In genomic region chr1:39711359-39712340, GRCh38 we compare ENCODE assay signal across 1 cellular context.
TF ChIP-seq lines count a peak whose summit lies in the region.

No MANE protein-coding gene starts in this region.

TF ChIP-seq in K562, 482 proteins besides CTCF, POLR2A, EP300 and RAD21 (continued from another document and continues in another):
- 0 out of 2 replicates have a peak, but pooled peaks have one; percentile 20 for TF ChIP-seq HCFC1 (IDR thresholded peaks at IDR 0.05; ENCODE audit: low read depth, low read length)
- TF ChIP-seq DACH1 (IDR thresholded peaks at IDR 0.05; ENCODE audit: partially characterized antibody), result peak; percentile 29
- TF ChIP-seq LCOR (CRISPR knock-in tag; IDR thresholded peaks at IDR 0.05), result peak; percentile 85
- TF ChIP-seq HNRNPLL (IDR thresholded peaks at IDR 0.05; ENCODE audit: low read depth, low read length, poor library complexity, severe bottlenecking), result no peak
- TF ChIP-seq ZBTB26 (CRISPR knock-in tag; IDR thresholded peaks at IDR 0.05), result no peak
- TF ChIP-seq ZNF644 (tag; IDR thresholded peaks at IDR 0.05; ENCODE audit: low read depth), result peak; percentile 50; the same call in 1 of the 2 replicates
- TF ChIP-seq MAX (CRISPR knock-in tag; IDR thresholded peaks at IDR 0.05), result peak; percentile 45; the same call in 1 of the 2 replicates
- no peak for TF ChIP-seq ZBTB43 (CRISPR knock-in tag; IDR thresholded peaks at IDR 0.05)
- peak; percentile 93 for TF ChIP-seq SMARCE1 (IDR thresholded peaks at IDR 0.05)
- peak in 1 of 2 experiments; percentile 93; a peak in 3 of 4 replicates for TF ChIP-seq HDAC1 (IDR thresholded peaks at IDR 0.05)
- no peak for TF ChIP-seq E2F5 (CRISPR knock-in tag; IDR thresholded peaks at IDR 0.05)
- TF ChIP-seq VEZF1 (CRISPR knock-in tag; IDR thresholded peaks at IDR 0.05), result peak; percentile 58
- TF ChIP-seq MAFK (IDR thresholded peaks at IDR 0.05; ENCODE audit: low read length), result peak; percentile 86
- peak; percentile 84; the same call in 1 of the 2 replicates for TF ChIP-seq EHMT2 (IDR thresholded peaks at IDR 0.05)
- TF ChIP-seq GABPB1 (CRISPR knock-in tag; IDR thresholded peaks at IDR 0.05), result peak; percentile 34; the same call in 1 of the 2 replicates
- TF ChIP-seq DIDO1 (tag; IDR thresholded peaks at IDR 0.05; ENCODE audit: low read depth), result 0 out of 2 replicates have a peak, but pooled peaks have one; percentile 47
- TF ChIP-seq EWSR1 (IDR thresholded peaks at IDR 0.05; ENCODE audit: borderline replicate concordance, low read depth, partially characterized antibody), result no peak
- TF ChIP-seq TRIM28 (IDR thresholded peaks at IDR 0.05), result peak; percentile 87
- no peak for TF ChIP-seq NCOA4 (IDR thresholded peaks at IDR 0.05; ENCODE audit: partially characterized antibody)
- TF ChIP-seq SAP30 (IDR thresholded peaks at IDR 0.05; ENCODE audit: borderline replicate concordance, insufficient read depth, low read depth, low read length, poor library complexity, severe bottlenecking), result no peak
- peak; percentile 73; the same call in 1 of the 2 replicates for TF ChIP-seq PHB2 (IDR thresholded peaks at IDR 0.05; ENCODE audit: low read depth)
- TF ChIP-seq MED1 (CRISPR knock-in tag; IDR thresholded peaks at IDR 0.05; ENCODE audit: borderline replicate concordance), result no peak
- TF ChIP-seq STAG1 (CRISPR knock-in tag; IDR thresholded peaks at IDR 0.05; ENCODE audit: borderline replicate concordance), result no peak
- no peak for TF ChIP-seq TFE3 (CRISPR knock-in tag; IDR thresholded peaks at IDR 0.05)
- TF ChIP-seq ZC3H11A (IDR thresholded peaks at IDR 0.05; ENCODE audit: low read depth, low read length), result no peak; the same call in 1 of the 2 replicates
- no peak for TF ChIP-seq ZHX1 (conservative IDR thresholded peaks at IDR 0.05; ENCODE audit: low read length)
- TF ChIP-seq ZNF280B (CRISPR knock-in tag; IDR thresholded peaks at IDR 0.05), result no peak
- TF ChIP-seq PHF8 (IDR thresholded peaks at IDR 0.05; ENCODE audit: borderline replicate concordance, low read length), result peak; percentile 24; the same call in 1 of the 2 replicates
- peak; percentile 40; the same call in 1 of the 2 replicates for TF ChIP-seq STAT6 (CRISPR knock-in tag; IDR thresholded peaks at IDR 0.05)
- TF ChIP-seq NFATC3 (IDR thresholded peaks at IDR 0.05), result peak; percentile 69; the same call in 1 of the 2 replicates
- no peak for TF ChIP-seq ZNF3 (CRISPR knock-in tag; IDR thresholded peaks at IDR 0.05)
- TF ChIP-seq TARDBP (IDR thresholded peaks at IDR 0.05), result peak; percentile 56; the same call in 1 of the 2 replicates
- TF ChIP-seq C11orf30 (IDR thresholded peaks at IDR 0.05; ENCODE audit: low read depth), result peak; percentile 94
- TF ChIP-seq RUNX1 (IDR thresholded peaks at IDR 0.05; ENCODE audit: low read depth), result peak; percentile 62; the same call in 1 of the 2 replicates
- peak; percentile 95 for TF ChIP-seq POLR2AphosphoS5 (IDR thresholded peaks at IDR 0.05; ENCODE audit: control insufficient read depth, insufficient read depth, low read depth, low read length)
- TF ChIP-seq TBL1XR1 (IDR thresholded peaks at IDR 0.05; ENCODE audit: low read length in 2 of 2), result peak in 1 of 2 experiments; percentile 88; a peak in 2 of 4 replicates
- TF ChIP-seq ARID1B (IDR thresholded peaks at IDR 0.05), result peak; percentile 98
- peak; percentile 84 for TF ChIP-seq BHLHE40 (IDR thresholded peaks at IDR 0.05; ENCODE audit: low read length)
- 0 out of 2 replicates have a peak, but pooled peaks have one; percentile 38 for TF ChIP-seq ZC3H8 (IDR thresholded peaks at IDR 0.05)
- no peak; the same call in 1 of the 2 replicates for TF ChIP-seq NCOA6 (IDR thresholded peaks at IDR 0.05)
- TF ChIP-seq FOSL1 (tag; conservative IDR thresholded peaks at IDR 0.05), result peak; percentile 94
- TF ChIP-seq CHD4 (IDR thresholded peaks at IDR 0.05; ENCODE audit: insufficient read depth, insufficient replicate concordance, low read depth, low read length, poor library complexity, severe bottlenecking), result no peak
- no peak for TF ChIP-seq RFX5 (IDR thresholded peaks at IDR 0.05; ENCODE audit: low read depth, low read length)
- TF ChIP-seq E2F8 (IDR thresholded peaks at IDR 0.05; ENCODE audit: low read depth, partially characterized antibody), result peak; percentile 61
- no peak for TF ChIP-seq USF1 (CRISPR knock-in tag; IDR thresholded peaks at IDR 0.05)
- TF ChIP-seq GATAD2B (IDR thresholded peaks at IDR 0.05; ENCODE audit: borderline replicate concordance), result peak; percentile 46; the same call in 1 of the 2 replicates
- peak; percentile 95 for TF ChIP-seq HDAC2 (IDR thresholded peaks at IDR 0.05)
- peak; percentile 52; the same call in 1 of the 2 replicates for TF ChIP-seq CBFB (CRISPR knock-in tag; IDR thresholded peaks at IDR 0.05)
- TF ChIP-seq ZNF75A (CRISPR knock-in tag; IDR thresholded peaks at IDR 0.05), result no peak
